Comparison of ENCODE assay signal across 8 cellular contexts in the genomic region with DNA sequence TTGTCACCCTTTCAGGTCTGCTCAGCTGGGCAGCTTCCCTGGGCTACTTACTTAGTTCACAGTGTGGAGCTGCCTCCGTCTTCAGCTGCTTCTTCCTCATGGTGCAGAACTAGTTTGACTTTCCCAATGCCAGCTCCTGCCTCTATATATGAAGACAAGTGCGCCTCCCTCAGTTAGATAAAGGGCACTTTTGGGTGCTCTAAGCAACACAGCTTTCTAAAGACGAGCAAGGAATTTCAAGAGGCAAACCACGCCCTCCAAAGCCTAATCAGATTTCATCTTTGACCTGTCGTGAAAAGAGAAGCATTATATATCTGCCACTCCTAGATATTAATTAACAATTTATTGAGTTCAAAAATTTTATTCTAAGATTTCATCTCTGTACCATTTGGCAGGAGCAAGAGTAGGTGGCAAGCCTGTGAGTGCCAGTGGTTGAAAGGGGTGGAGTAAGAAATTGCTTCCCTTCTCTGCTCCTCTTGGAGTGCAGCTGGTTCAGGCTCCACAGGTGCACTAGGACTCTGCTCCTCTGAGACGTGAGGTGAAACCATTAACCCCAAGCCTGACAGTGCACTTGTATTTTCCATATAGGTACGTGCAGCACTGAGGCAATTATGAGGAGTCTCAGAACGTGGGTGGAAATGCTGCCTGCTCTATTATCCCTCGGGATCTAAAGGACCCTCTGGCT. TPM values are rescaled to one million over a fixed set of nuclear protein-coding genes. Genes with fewer than 3 reads are reported as not detected.
DNase-seq lines count a peak whose midpoint lies in the region; ATAC-seq and TF ChIP-seq lines count a peak whose summit lies in the region.

No MANE protein-coding gene starts in this region.

- H3K27me3 ChIP-seq in adrenal gland = no peaks in the 10 kb centered on the region

- no peak for TF ChIP-seq POLR2A in adrenal gland (IDR thresholded peaks at IDR 0.05)

- peaks cover 9 to 10% of the 10 kb centered on the region in 2 donors for H3K4me1 ChIP-seq in adrenal gland (replicated peaks in 1 of 2)

- ATAC-seq in left lobe of liver (peak; percentile 11), GM21381 (IDR thresholded peaks at IDR 0.05; ENCODE audit: unreplicated experiment) (no peak), left cardiac atrium (no peak)

- DNase-seq in GOT3 (lab: John Stamatoyannopoulos, UW) (peak; percentile 65), NCI-H526 treated with DMSO at 0.1 percent for 48 hours (lab: John Stamatoyannopoulos, UW) (peak; percentile 62), adrenal gland (peak in 5 of 7 donors; percentile 28 to 61 (median 39)), left lobe of liver (ENCODE audit: low spot score) (no peak), NCI-H2029 treated with DMSO at 0.1 percent for 48 hours (lab: John Stamatoyannopoulos, UW) (no peak), left cardiac atrium (no peak)

- TF ChIP-seq CTCF in C4-2B (conservative IDR thresholded peaks at IDR 0.05) (peak; percentile 59), adrenal gland (IDR thresholded peaks at IDR 0.05) (peak in 5 of 6 experiments; percentile 9 to 41 (median 31))

- no peaks in the 10 kb centered on the region for H3K9me3 ChIP-seq in adrenal gland (replicated peaks in 1 of 3)

- WGBS in adrenal gland, 4 donors = 30 to 44% (median 35%) methylated on average over 9 of the region's 9 CpGs

- H3K27ac ChIP-seq in C4-2B (no peak overlapping the region), adrenal gland (no peak overlapping the region)

- intact Hi-C loops in adrenal gland (cut with DNase I) (no loop called here), left cardiac atrium (cut with DNase I) (no loop called here)

- H3K36me3 ChIP-seq in adrenal gland (replicated peaks in 1 of 2) = no peaks in the 10 kb centered on the region

- no peak overlapping the region for H3K4me3 ChIP-seq in adrenal gland

RNA-seq across cellular contexts. Expression of a gene that starts 2.1 kb away (rescaled TPM):
- 10 to 100 TPM; 40.6 to 82.2 (median 60.8) TPM for total RNA-seq in adrenal gland
- 10 to 100 TPM; 21.7 to 33.2 (median 21.8) TPM for polyA plus RNA-seq in adrenal gland
- total RNA-seq in left lobe of liver = 31.2 TPM
- 10 to 100 TPM; 47.7 to 56.9 TPM for total RNA-seq in left cardiac atrium

RNA-seq across cellular contexts. Expression of a gene that starts 19.9 kb away (rescaled TPM):
- 100 to 1,000 TPM in 2 of 8 donors, 10 to 100 TPM in 6; 37.7 to 122 (median 79.3) TPM for total RNA-seq in adrenal gland
- polyA plus RNA-seq in adrenal gland = 10 to 100 TPM; 59.0 to 69.9 (median 59.1) TPM
- 36.6 TPM for total RNA-seq in left lobe of liver
- 10 to 100 TPM; 23.7 to 26.7 TPM for total RNA-seq in left cardiac atrium

RNA-seq across cellular contexts. Expression of a gene that starts 55.1 kb away (rescaled TPM):
- total RNA-seq in adrenal gland (10 to 100 TPM; 15.6 to 29.1 (median 23.8) TPM), left lobe of liver (5.7 TPM), left cardiac atrium (10 to 100 TPM; 18.9 to 22.6 TPM)
- 10 to 100 TPM; 20.1 to 22.8 (median 22.0) TPM for polyA plus RNA-seq in adrenal gland

Comparison
In these comparisons a context has a peak if more than half of its experiments do, and no peak if none do; other contexts are left out.
1. DNase-seq: peak in GOT3 (single experiment), NCI-H526 treated with DMSO at 0.1 percent for 48 hours (single experiment) and adrenal gland (5 of 7); none in left lobe of liver (single experiment), NCI-H2029 treated with DMSO at 0.1 percent for 48 hours (single experiment) and left cardiac atrium (single experiment).